Comparison of ENCODE assay signal across 14 cellular contexts in the genomic region with DNA sequence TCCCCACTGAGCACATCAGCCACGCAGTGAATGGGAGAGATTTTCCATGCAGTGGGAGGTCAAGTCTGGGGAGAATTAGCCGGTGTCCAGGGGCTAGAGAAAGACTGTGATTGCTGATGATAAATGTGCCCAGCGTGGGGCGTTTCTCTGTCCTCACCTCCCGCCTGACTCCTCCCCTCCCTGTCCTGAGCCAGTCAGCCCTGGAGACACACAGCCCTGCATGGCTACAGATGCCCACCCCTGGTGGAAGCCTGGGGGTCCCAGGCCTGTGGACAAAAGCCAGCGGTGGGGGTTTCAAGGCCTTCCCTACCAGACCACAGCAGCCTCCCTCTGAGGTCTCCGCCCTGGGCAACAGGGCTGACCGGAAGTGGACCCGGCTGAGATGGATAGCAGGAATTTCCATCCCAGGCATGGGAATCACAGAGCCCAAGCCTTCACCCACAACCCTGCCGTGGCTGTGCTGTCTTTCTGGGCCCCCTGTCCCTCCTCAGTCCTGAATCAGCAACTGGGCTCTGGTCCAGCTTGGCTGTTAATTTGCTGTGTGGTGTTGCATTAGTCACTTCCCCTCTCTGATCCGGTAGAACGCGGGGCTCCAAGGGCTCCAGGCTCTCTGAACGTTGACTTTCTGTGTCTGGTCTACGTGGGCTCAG. TPM values are rescaled to one million over a fixed set of nuclear protein-coding genes. Genes with fewer than 3 reads are reported as not detected.
DNase-seq lines count a peak whose midpoint lies in the region; ATAC-seq, FAIRE-seq and TF ChIP-seq lines count a peak whose summit lies in the region.
"Had no signal": no experiment of that assay in that cellular context is flagged by ENCODE, and none has a peak within 500 bp of the region (broad histone marks: within the 10 kb centered on the region; RNA-seq: fewer than 3 reads in every experiment).

No MANE protein-coding gene starts in this region.

- H3K4me1 Mint-ChIP-seq in GM23338, result peaks cover 60% of the 10 kb centered on the region

- H3K27ac ChIP-seq in GM23338 (ENCODE audit: low read depth) (no peak overlapping the region), Panc1 (ENCODE audit: low read length) (no peak overlapping the region), endothelial cell of umbilical vein (ENCODE audit: insufficient read depth, low read depth, low read length) (peak overlapping the region; percentile 82)

- H3K4me3 Mint-ChIP-seq in GM23338, result no peak overlapping the region
- H3K4me3 Mint-ChIP-seq: activated CD8-positive, alpha-beta T cell treated with anti-CD3 and anti-CD28 coated beads, Interleukin-2, amount 10 ng/mL, durations not matched to agents 7 days and 5 days; activated naive CD8-positive, alpha-beta T cell had no signal

- no peak overlapping the region for H3K4me3 ChIP-seq in GM23338
- H3K4me3 ChIP-seq in Panc1 (ENCODE audit: low read depth in 2 of 2, low read length in 2 of 2), result no peak overlapping the region
- H3K4me3 ChIP-seq in endothelial cell of umbilical vein (replicated peaks in 1 of 3; ENCODE audit: insufficient read depth in 1 of 3, low read depth in 1 of 3, low read length in 3 of 3), result no peak overlapping the region
- H3K4me3 ChIP-seq: lung had no signal

- POLR2A ChIA-PET in Panc1 (lab: Charles Lee) (no interaction called here), endothelial cell of umbilical vein (lab: Charles Lee) (no interaction called here)

- H3K9me3 ChIP-seq in Panc1 (ENCODE audit: control insufficient read depth, insufficient read depth, low read depth, low read length), result no peaks in the 10 kb centered on the region
- no peaks in the 10 kb centered on the region for H3K9me3 ChIP-seq in endothelial cell of umbilical vein (replicated peaks; ENCODE audit: control insufficient read depth, insufficient read depth, low read length)

- no peak overlapping the region for H3K4me2 ChIP-seq in GM23338
- no peak overlapping the region for H3K4me2 ChIP-seq in endothelial cell of umbilical vein (ENCODE audit: insufficient read depth, low read length)

- peak; percentile 97 for FAIRE-seq in endothelial cell of umbilical vein (lab: Jason Lieb, UNC)

- H3K27me3 ChIP-seq in GM23338 (ENCODE audit: insufficient read depth) (no peaks in the 10 kb centered on the region), Panc1 (ENCODE audit: control insufficient read depth, insufficient read depth, low read length) (no peaks in the 10 kb centered on the region), endothelial cell of umbilical vein (ENCODE audit: control insufficient read depth in 2 of 2, insufficient read depth in 2 of 2, low read length in 2 of 2) (no peaks in the 10 kb centered on the region)

- CTCF ChIA-PET in Panc1 (lab: Charles Lee), result no interaction called here
- CTCF ChIA-PET in endothelial cell of umbilical vein (lab: Charles Lee), result interaction anchor here (0.8 to 4.4 kb wide), 6 partner anchors 12 to 369 kb away, joined by 3 to 21 read pairs (median 4); no protein-coding TSS in a partner anchor

- peak overlapping the region; percentile 80 for H3K27ac Mint-ChIP-seq in GM23338
- H3K27ac Mint-ChIP-seq: activated CD8-positive, alpha-beta T cell treated with anti-CD3 and anti-CD28 coated beads, Interleukin-2, amount 10 ng/mL, durations not matched to agents 7 days and 5 days; activated naive CD8-positive, alpha-beta T cell had no signal

- H2AFZ ChIP-seq in GM23338 (no peak overlapping the region), endothelial cell of umbilical vein (ENCODE audit: low read depth, low read length) (peak overlapping the region; percentile 60)

- H3K36me3 ChIP-seq in GM23338 (ENCODE audit: insufficient read depth), result no peaks in the 10 kb centered on the region
- no peaks in the 10 kb centered on the region for H3K36me3 ChIP-seq in Panc1 (ENCODE audit: control insufficient read depth, insufficient read depth, low read length)
- H3K36me3 ChIP-seq in endothelial cell of umbilical vein (ENCODE audit: control insufficient read depth in 2 of 2, extremely low read depth in 1 of 2, insufficient read depth in 2 of 2, low read length in 2 of 2), result no peaks in the 10 kb centered on the region

- H3K9ac ChIP-seq in endothelial cell of umbilical vein (replicated peaks; ENCODE audit: extremely low read depth, insufficient read depth, low read length), result peak overlapping the region; percentile 63

- H3K4me1 ChIP-seq in GM23338 (ENCODE audit: insufficient read depth) (peaks cover 35% of the 10 kb centered on the region), Panc1 (ENCODE audit: control insufficient read depth, insufficient read depth, low read length) (peaks cover 5% of the 10 kb centered on the region; the same call in 1 of the 2 replicates), endothelial cell of umbilical vein (ENCODE audit: control insufficient read depth, extremely low read depth, insufficient read depth, low read length) (peaks cover 19% of the 10 kb centered on the region)

- peaks cover 17% of the 10 kb centered on the region for H3K27me3 Mint-ChIP-seq in GM23338 (ENCODE audit: insufficient read depth, low read depth, poor library complexity)
- H3K27me3 Mint-ChIP-seq: activated naive CD8-positive, alpha-beta T cell had no signal

- TF ChIP-seq CTCF in GM23338 (conservative IDR thresholded peaks at IDR 0.05; ENCODE audit: low read depth in 2 of 2) (no peak), Panc1 (IDR thresholded peaks at IDR 0.05) (no peak), endothelial cell of umbilical vein (IDR thresholded peaks at IDR 0.05; ENCODE audit: extremely low read depth in 1 of 2, insufficient read depth in 1 of 2, low read depth in 1 of 2, low read length in 2 of 2) (no peak)

- H3K9me2 ChIP-seq in GM23338 (ENCODE audit: insufficient read depth), result no peaks in the 10 kb centered on the region

- ATAC-seq in GM23338, result no peak
- peak; percentile 43 for ATAC-seq in Panc1
- no peak for ATAC-seq in HG03565 (IDR thresholded peaks at IDR 0.05; ENCODE audit: unreplicated experiment)
- ATAC-seq: activated CD8-positive, alpha-beta T cell treated with anti-CD3 and anti-CD28 coated beads, Interleukin-2, amount 10 ng/mL, durations not matched to agents 7 days and 5 days had no signal

- H4K20me1 ChIP-seq in GM23338 (replicated peaks; ENCODE audit: insufficient read depth) (no peaks in the 10 kb centered on the region; the same call in 1 of the 2 replicates), endothelial cell of umbilical vein (replicated peaks; ENCODE audit: control insufficient read depth, extremely low read depth, insufficient read depth, low read length) (no peaks in the 10 kb centered on the region)

- no TSS peak for BruUV-seq in Panc1 (replicated peaks; lab: Mats Ljungman, UMichigan)
- no TSS peak for BruUV-seq in endothelial cell of umbilical vein (replicated peaks; lab: Mats Ljungman, UMichigan)

- TF ChIP-seq POLR2A in endothelial cell of umbilical vein (IDR thresholded peaks at IDR 0.05; ENCODE audit: low read depth, low read length), result no peak

- intact Hi-C loops in Panc1 (cut with micrococcal nuclease; ENCODE audit: unreplicated experiment), result no loop called here
- intact Hi-C loops in endothelial cell of umbilical vein (cut with micrococcal nuclease), result loop anchor here (1.0 to 5.0 kb wide), 3 partner anchors 60 to 369 kb away; partner anchors contain the start of gene UNC5B

- peaks cover 34% of the 10 kb centered on the region for H3K79me2 ChIP-seq in GM23338 (replicated peaks; ENCODE audit: insufficient read depth)
- no peaks in the 10 kb centered on the region for H3K79me2 ChIP-seq in endothelial cell of umbilical vein (ENCODE audit: control insufficient read depth, insufficient read depth, low read length)

- no peaks in the 10 kb centered on the region; the same call in 2 of the 3 replicates for H3K36me3 Mint-ChIP-seq in GM23338 (ENCODE audit: low read depth)
- H3K36me3 Mint-ChIP-seq: activated naive CD8-positive, alpha-beta T cell had no signal

- no peaks in the 10 kb centered on the region; the same call in 2 of the 3 replicates for H3K9me3 Mint-ChIP-seq in GM23338

- in situ Hi-C loops in Panc1 (cut with HindIII; ENCODE audit: low pct_unique_long_range_greater_than_20kb, low sequenced_read_pairs), result no loop called here

- DNase-seq in GM23338 (ENCODE audit: low spot score) (no peak), Panc1 (ENCODE audit: low read depth, low spot score) (no peak), endothelial cell of umbilical vein (ENCODE audit: low read depth, low spot score) (peak; percentile 80), pulmonary artery endothelial cell (ENCODE audit: low read depth, low spot score) (peak; percentile 57), NCI-H2081 (lab: John Stamatoyannopoulos, UW) (no peak), NCI-H446 (lab: John Stamatoyannopoulos, UW) (no peak), NCI-H2029 treated with DMSO at 0.1 percent for 48 hours (lab: John Stamatoyannopoulos, UW) (no peak)
- DNase-seq: activated CD8-positive, alpha-beta T cell treated with anti-CD3 and anti-CD28 coated beads, Interleukin-2, amount 10 ng/mL, durations not matched to agents 7 days and 5 days; DMS53; hippocampal formation had no signal

- peaks cover 7% of the 10 kb centered on the region for H3F3A ChIP-seq in GM23338 (replicated peaks; ENCODE audit: low read depth)

- dilution Hi-C loops in endothelial cell of umbilical vein (cut with MboI; ENCODE audit: extremely low pct_ligation_motif_present, low sequenced_read_pairs), result no loop called here

- H3K9me1 ChIP-seq in endothelial cell of umbilical vein (replicated peaks; ENCODE audit: control insufficient read depth, extremely low read depth, insufficient read depth, low read length), result no peaks in the 10 kb centered on the region

RNA-seq across cellular contexts. Expression of gene SLC29A3, which starts 46.8 kb away (rescaled TPM):
- total RNA-seq in GM23338 (2014; rRNA removed; shearing (Covaris generic)), result 8.3 and 10.3 TPM in 2 replicates
- 11.3 and 12.3 TPM in 2 replicates for polyA plus RNA-seq in GM23338 (2016; fragmentation: Nextera tagmentation; extraction: Ambion mirVana)
- 7.6 TPM for total RNA-seq in Panc1 (2021; ENCODE audit: unreplicated experiment)
- polyA plus RNA-seq in Panc1 (2012; ENCODE audit: insufficient read length), result 7.1 TPM
- total RNA-seq in endothelial cell of umbilical vein, result 3.5 and 5.0 TPM in 2 replicates
- 8.7 and 9.1 TPM in 2 replicates for polyA plus RNA-seq in endothelial cell of umbilical vein
- polyA plus RNA-seq in endothelial cell of umbilical vein (2011; cell fraction: cytosol; rRNA removed), result 4.0 and 4.3 TPM in 2 replicates
- polyA plus RNA-seq in endothelial cell of umbilical vein (2011; cell fraction: nucleus; rRNA removed), result 2.5 and 3.3 TPM in 2 replicates
- polyA plus RNA-seq in endothelial cell of umbilical vein (2012), result 7.0 and 8.4 TPM in 2 replicates
- 6.4 and 6.9 TPM in 2 replicates for polyA minus RNA-seq in endothelial cell of umbilical vein
- 5.1 TPM for polyA minus RNA-seq in endothelial cell of umbilical vein (2011; cell fraction: cytosol; rRNA and poly(A)+ RNA removed)
- 2.4 and 2.7 TPM in 2 replicates for polyA minus RNA-seq in endothelial cell of umbilical vein (2011; cell fraction: nucleus; rRNA and poly(A)+ RNA removed)
- 0.95 and 1.3 TPM in 2 replicates for total RNA-seq in pulmonary artery endothelial cell

RNA-seq across cellular contexts. Expression of gene UNC5B, which starts 59.9 kb away (rescaled TPM):
- total RNA-seq in GM23338 (2014; rRNA removed; shearing (Covaris generic)), result 25.2 and 31.2 TPM in 2 replicates
- polyA plus RNA-seq in GM23338 (2016; fragmentation: Nextera tagmentation; extraction: Ambion mirVana) (8.0 and 8.7 TPM in 2 replicates), endothelial cell of umbilical vein (0.39 and 0.57 TPM in 2 replicates)
- total RNA-seq in Panc1 (2021; ENCODE audit: unreplicated experiment) (1.1 TPM), endothelial cell of umbilical vein (2.5 and 5.4 TPM in 2 replicates), pulmonary artery endothelial cell (1.3 and 8.0 TPM in 2 replicates)
- 0.68 TPM for polyA plus RNA-seq in Panc1 (2012; ENCODE audit: insufficient read length)
- 0.37 and 0.45 TPM in 2 replicates for polyA plus RNA-seq in endothelial cell of umbilical vein (2011; cell fraction: cytosol; rRNA removed)
- polyA plus RNA-seq in endothelial cell of umbilical vein (2011; cell fraction: nucleus; rRNA removed), result 0.73 and 0.76 TPM in 2 replicates
- 0.18 and 0.37 TPM in 2 replicates for polyA plus RNA-seq in endothelial cell of umbilical vein (2012)
- 0.39 and 0.49 TPM in 2 replicates for polyA minus RNA-seq in endothelial cell of umbilical vein
- polyA minus RNA-seq in endothelial cell of umbilical vein (2011; cell fraction: cytosol; rRNA and poly(A)+ RNA removed), result 3.7 TPM
- polyA minus RNA-seq in endothelial cell of umbilical vein (2011; cell fraction: nucleus; rRNA and poly(A)+ RNA removed), result 0.24 and 0.29 TPM in 2 replicates
- total RNA-seq: T-helper 2 cell treated with Interferon-gamma antibody and Interleukin-4, amounts not matched to agents 100 ng/mL and 5 ng/mL, for 36 hours had no signal

Comparison
In these comparisons a context has a peak if more than half of its experiments do, and no peak if none do; other contexts are left out.
1. DNase-seq: peak in endothelial cell of umbilical vein (single experiment) and pulmonary artery endothelial cell (single experiment); none in GM23338 (single experiment), Panc1 (single experiment), NCI-H2081 (0 of 2), NCI-H446 (0 of 2) and NCI-H2029 treated with DMSO at 0.1 percent for 48 hours (single experiment).